8 cellular contexts compared by ENCODE assay signal in genomic region chr22:50250249-50250554, GRCh38. TPM values are rescaled to one million over a fixed set of nuclear protein-coding genes. Genes with fewer than 3 reads are reported as not detected.
DNase-seq lines count a peak whose midpoint lies in the region; ATAC-seq and TF ChIP-seq lines count a peak whose summit lies in the region.

No MANE protein-coding gene starts in this region.

- peaks cover 0 to 37% (median 10%) of the 10 kb centered on the region in 4 donors for H3K4me1 ChIP-seq in right lobe of liver
- H3K4me1 ChIP-seq in transverse colon: peaks cover 22 to 41% (median 34%) of the 10 kb centered on the region in 4 donors

- TF ChIP-seq POLR2A in right lobe of liver (IDR thresholded peaks at IDR 0.05): no peak
- TF ChIP-seq POLR2A in transverse colon (IDR thresholded peaks at IDR 0.05): no peak

- H3K4me3 ChIP-seq in right lobe of liver (peak overlapping the region; percentile 57 to 80 (median 67)), transverse colon (peak overlapping the region in 3 of 4 donors; percentile 46 to 69 (median 64))

- H3K4me3 Mint-ChIP-seq in activated naive CD4-positive, alpha-beta T cell treated with anti-CD3 and anti-CD28 coated beads for 36 hours: peak overlapping the region; percentile 81
- peak overlapping the region; percentile 87 for H3K4me3 Mint-ChIP-seq in activated naive CD8-positive, alpha-beta T cell treated with anti-CD3 and anti-CD28 coated beads, Interleukin-2, amount 10 ng/mL, durations not matched to agents 7 days and 5 days

- no peaks in the 10 kb centered on the region for H3K27me3 ChIP-seq in right lobe of liver
- no peaks in the 10 kb centered on the region for H3K27me3 ChIP-seq in transverse colon

- H3K27ac ChIP-seq in right lobe of liver (no peak overlapping the region), transverse colon (peak overlapping the region in 3 of 4 donors; percentile 74 to 86 (median 79))

- CTCF ChIA-PET in activated naive CD4-positive, alpha-beta T cell treated with anti-CD3 and anti-CD28 coated beads for 36 hours (lab: Charles Lee): interaction anchor here (1.3 to 2.4 kb wide), 3 partner anchors 9 to 223 kb away, joined by 4 to 13 read pairs (median 7); no protein-coding TSS in a partner anchor

- TF ChIP-seq CTCF in right lobe of liver (IDR thresholded peaks at IDR 0.05): no peak
- no peak for TF ChIP-seq CTCF in transverse colon (IDR thresholded peaks at IDR 0.05)

- in situ Hi-C loops in transverse colon (cut with MboI; ENCODE audit: low pct_ligation_motif_present in 1 of 4, low pct_unique_long_range_greater_than_20kb in 1 of 4, low sequenced_read_pairs in 3 of 4): loop anchor here in 2 of 4 donors (10.0 kb wide), 1 partner anchor 75 kb away; the partner anchor contains the start of gene DENND6B (in 2 of the 2)

- no peak for DNase-seq in activated naive CD4-positive, alpha-beta T cell treated with anti-CD3 and anti-CD28 coated beads for 36 hours
- DNase-seq in activated naive CD4-positive, alpha-beta T cell treated with anti-CD3 and anti-CD28 coated beads, Interleukin-2, amount 50 U/mL, for 72 hours (ENCODE audit: low spot score in 2 of 2): no peak
- no peak for DNase-seq in activated naive CD8-positive, alpha-beta T cell treated with anti-CD3 and anti-CD28 coated beads, Interleukin-2, amount 10 ng/mL, durations not matched to agents 7 days and 5 days
- DNase-seq in right lobe of liver (no peak), transverse colon (no peak), DMS114 treated with DMSO at 0.1 percent for 48 hours (lab: John Stamatoyannopoulos, UW; ENCODE audit: unreplicated experiment) (no peak)

- H3K36me3 ChIP-seq in right lobe of liver (no peaks in the 10 kb centered on the region), transverse colon (no peaks in the 10 kb centered on the region)

- no peak for ATAC-seq in activated naive CD4-positive, alpha-beta T cell treated with anti-CD3 and anti-CD28 coated beads, Interleukin-2, amount 50 U/mL, for 72 hours
- ATAC-seq in activated naive CD8-positive, alpha-beta T cell treated with anti-CD3 and anti-CD28 coated beads, Interleukin-2, amount 10 ng/mL, durations not matched to agents 7 days and 5 days (ENCODE audit: low read depth): no peak
- no peak for ATAC-seq in right lobe of liver
- ATAC-seq in HG02852 (IDR thresholded peaks at IDR 0.05; ENCODE audit: unreplicated experiment): no peak
- no peak for ATAC-seq in HG03108 (IDR thresholded peaks at IDR 0.05; ENCODE audit: unreplicated experiment)

- H3K9me3 Mint-ChIP-seq in activated naive CD4-positive, alpha-beta T cell treated with anti-CD3 and anti-CD28 coated beads for 36 hours: no peaks in the 10 kb centered on the region
- no peaks in the 10 kb centered on the region for H3K9me3 Mint-ChIP-seq in activated naive CD4-positive, alpha-beta T cell treated with anti-CD3 and anti-CD28 coated beads, Interleukin-2, amount 50 U/mL, for 72 hours
- H3K9me3 Mint-ChIP-seq in activated naive CD8-positive, alpha-beta T cell treated with anti-CD3 and anti-CD28 coated beads, Interleukin-2, amount 10 ng/mL, durations not matched to agents 7 days and 5 days: no peaks in the 10 kb centered on the region

- H3K9me3 ChIP-seq in right lobe of liver: no peaks in the 10 kb centered on the region
- no peaks in the 10 kb centered on the region for H3K9me3 ChIP-seq in transverse colon

- H3K27me3 Mint-ChIP-seq in activated naive CD4-positive, alpha-beta T cell treated with anti-CD3 and anti-CD28 coated beads for 36 hours (ENCODE audit: low read depth): no peaks in the 10 kb centered on the region
- H3K27me3 Mint-ChIP-seq in activated naive CD8-positive, alpha-beta T cell treated with anti-CD3 and anti-CD28 coated beads, Interleukin-2, amount 10 ng/mL, durations not matched to agents 7 days and 5 days: no peaks in the 10 kb centered on the region

- H3K27ac Mint-ChIP-seq in activated naive CD4-positive, alpha-beta T cell treated with anti-CD3 and anti-CD28 coated beads for 36 hours: no peak overlapping the region
- H3K27ac Mint-ChIP-seq in activated naive CD4-positive, alpha-beta T cell treated with anti-CD3 and anti-CD28 coated beads, Interleukin-2, amount 50 U/mL, for 72 hours: no peak overlapping the region
- H3K27ac Mint-ChIP-seq in activated naive CD8-positive, alpha-beta T cell treated with anti-CD3 and anti-CD28 coated beads, Interleukin-2, amount 10 ng/mL, durations not matched to agents 7 days and 5 days: peak overlapping the region; percentile 61

- no CpG with 5 or more reads among the region's 11 CpGs for WGBS in right lobe of liver (ENCODE audit: insufficient coverage, low coverage, low lambda C conversion rate, missing lambda C conversion rate)
- WGBS in transverse colon (ENCODE audit: low coverage in 1 of 2), 2 donors: 54% methylated on average over 11 of the region's 11 CpGs; no CpG with 5 or more reads in 1 of the 2 donors

- peaks cover 5% of the 10 kb centered on the region for H3K36me3 Mint-ChIP-seq in activated naive CD4-positive, alpha-beta T cell treated with anti-CD3 and anti-CD28 coated beads for 36 hours (ENCODE audit: low read depth)
- peaks cover under 1% of the 10 kb centered on the region in 2 donors for H3K36me3 Mint-ChIP-seq in activated naive CD4-positive, alpha-beta T cell treated with anti-CD3 and anti-CD28 coated beads, Interleukin-2, amount 50 U/mL, for 72 hours
- H3K36me3 Mint-ChIP-seq in activated naive CD8-positive, alpha-beta T cell treated with anti-CD3 and anti-CD28 coated beads, Interleukin-2, amount 10 ng/mL, durations not matched to agents 7 days and 5 days: peaks cover 2% of the 10 kb centered on the region

- H3K4me1 Mint-ChIP-seq in activated naive CD4-positive, alpha-beta T cell treated with anti-CD3 and anti-CD28 coated beads for 36 hours (ENCODE audit: low read depth): peaks cover 19% of the 10 kb centered on the region
- H3K4me1 Mint-ChIP-seq in activated naive CD8-positive, alpha-beta T cell treated with anti-CD3 and anti-CD28 coated beads, Interleukin-2, amount 10 ng/mL, durations not matched to agents 7 days and 5 days: peaks cover 7% of the 10 kb centered on the region

- POLR2A ChIA-PET in activated naive CD8-positive, alpha-beta T cell treated with anti-CD3 and anti-CD28 coated beads, Interleukin-2, amount 10 ng/mL, durations not matched to agents 7 days and 5 days (lab: Charles Lee): interaction anchor here (1.3 to 3.4 kb wide), 12 partner anchors 8 to 371 kb away, joined by 3 to 26 read pairs (median 7); partner anchors contain the start of genes LMF2, MAPK12, NCAPH2 and SCO2

- intact Hi-C loops in activated naive CD4-positive, alpha-beta T cell treated with anti-CD3 and anti-CD28 coated beads for 36 hours (cut with micrococcal nuclease): loop anchor here (5.0 kb wide), 1 partner anchor 247 kb away; no protein-coding TSS in a partner anchor
- intact Hi-C loops in right lobe of liver (cut with DNase I) (loop anchor here in 1 of 2 donors (5.0 kb wide), 1 partner anchor 92 kb away; the partner anchor contains the start of gene PPP6R2), transverse colon (cut with DNase I; ENCODE audit: low total_unique reads) (loop anchor here (10.0 kb wide), 1 partner anchor 225 kb away; the partner anchor contains the start of gene SBF1)

- no peak for TF ChIP-seq EP300 in transverse colon (IDR thresholded peaks at IDR 0.05; ENCODE audit: low read depth)

RNA-seq across cellular contexts. Expression of gene HDAC10, which starts 0.9 kb away (rescaled TPM):
- total RNA-seq in activated naive CD4-positive, alpha-beta T cell treated with anti-CD3 and anti-CD28 coated beads for 36 hours: 10 to 100 TPM; 35.4 to 38.0 TPM
- 10 to 100 TPM; 43.7 to 67.3 TPM for total RNA-seq in activated naive CD4-positive, alpha-beta T cell treated with anti-CD3 and anti-CD28 coated beads, Interleukin-2, amount 50 U/mL, for 72 hours
- 100 to 1,000 TPM in 1 of 2 experiments, 10 to 100 TPM in 1; 99.1 to 111 TPM for total RNA-seq in activated naive CD8-positive, alpha-beta T cell treated with anti-CD3 and anti-CD28 coated beads, Interleukin-2, amount 10 ng/mL, durations not matched to agents 7 days and 5 days
- 10 to 100 TPM; 19.6 to 30.5 (median 23.0) TPM for total RNA-seq in right lobe of liver
- total RNA-seq in transverse colon: 100 to 1,000 TPM in 2 of 4 donors, 10 to 100 TPM in 2; 66.8 to 618 (median 142) TPM

RNA-seq across cellular contexts. Expression of gene TUBGCP6, which starts 5.4 kb away (rescaled TPM):
- 10 to 100 TPM; 44.5 to 47.8 TPM for total RNA-seq in activated naive CD4-positive, alpha-beta T cell treated with anti-CD3 and anti-CD28 coated beads for 36 hours
- total RNA-seq in activated naive CD4-positive, alpha-beta T cell treated with anti-CD3 and anti-CD28 coated beads, Interleukin-2, amount 50 U/mL, for 72 hours: 10 to 100 TPM; 49.6 to 50.9 TPM
- total RNA-seq in activated naive CD8-positive, alpha-beta T cell treated with anti-CD3 and anti-CD28 coated beads, Interleukin-2, amount 10 ng/mL, durations not matched to agents 7 days and 5 days: 10 to 100 TPM; 92.2 to 94.5 TPM
- total RNA-seq in right lobe of liver: 10 to 100 TPM; 10.4 to 22.6 (median 14.6) TPM
- total RNA-seq in transverse colon: 100 to 1,000 TPM in 1 of 4 donors, 10 to 100 TPM in 3; 43.8 to 110 (median 73.1) TPM

RNA-seq across cellular contexts. Expression of gene MAPK12, which starts 11.3 kb away (rescaled TPM):
- total RNA-seq in activated naive CD4-positive, alpha-beta T cell treated with anti-CD3 and anti-CD28 coated beads for 36 hours: 10 to 100 TPM; 12.3 to 12.4 TPM
- total RNA-seq in activated naive CD4-positive, alpha-beta T cell treated with anti-CD3 and anti-CD28 coated beads, Interleukin-2, amount 50 U/mL, for 72 hours: 10 to 100 TPM in 1 of 2 donors, 1 to 10 TPM in 1; 7.1 to 14.2 TPM
- total RNA-seq in activated naive CD8-positive, alpha-beta T cell treated with anti-CD3 and anti-CD28 coated beads, Interleukin-2, amount 10 ng/mL, durations not matched to agents 7 days and 5 days: 1 to 10 TPM; 3.1 to 3.6 TPM
- total RNA-seq in right lobe of liver (1 to 10 TPM; 2.1 to 7.6 (median 3.6) TPM), transverse colon (1 to 10 TPM; 1.1 to 9.4 (median 3.3) TPM)

RNA-seq across cellular contexts. Expression of gene MAPK11, which starts 20.0 kb away (rescaled TPM):
- total RNA-seq in activated naive CD4-positive, alpha-beta T cell treated with anti-CD3 and anti-CD28 coated beads for 36 hours: 10 to 100 TPM; 17.5 to 17.9 TPM
- 10 to 100 TPM; 15.6 to 25.7 TPM for total RNA-seq in activated naive CD4-positive, alpha-beta T cell treated with anti-CD3 and anti-CD28 coated beads, Interleukin-2, amount 50 U/mL, for 72 hours
- 1 to 10 TPM; 7.9 to 8.5 TPM for total RNA-seq in activated naive CD8-positive, alpha-beta T cell treated with anti-CD3 and anti-CD28 coated beads, Interleukin-2, amount 10 ng/mL, durations not matched to agents 7 days and 5 days
- total RNA-seq in right lobe of liver: 1 to 10 TPM; 1.7 to 6.4 (median 2.5) TPM
- 1 to 10 TPM; 1.6 to 6.4 (median 2.7) TPM for total RNA-seq in transverse colon

RNA-seq across cellular contexts. Expression of gene SELENOO, which starts 49.4 kb away (rescaled TPM):
- 10 to 100 TPM; 16.5 to 16.7 TPM for total RNA-seq in activated naive CD4-positive, alpha-beta T cell treated with anti-CD3 and anti-CD28 coated beads for 36 hours
- 10 to 100 TPM; 22.5 to 23.4 TPM for total RNA-seq in activated naive CD4-positive, alpha-beta T cell treated with anti-CD3 and anti-CD28 coated beads, Interleukin-2, amount 50 U/mL, for 72 hours
- 10 to 100 TPM; 27.9 to 33.3 TPM for total RNA-seq in activated naive CD8-positive, alpha-beta T cell treated with anti-CD3 and anti-CD28 coated beads, Interleukin-2, amount 10 ng/mL, durations not matched to agents 7 days and 5 days
- 10 to 100 TPM; 51.1 to 67.8 (median 59.2) TPM for total RNA-seq in right lobe of liver
- 10 to 100 TPM; 27.3 to 91.3 (median 35.1) TPM for total RNA-seq in transverse colon

Comparison
In these comparisons a context has a peak if more than half of its experiments do, and no peak if none do; other contexts are left out.
1. H3K27ac ChIP-seq: peak in transverse colon (3 of 4); none in right lobe of liver (0 of 3).